In genomic region chr22:19772422-19772672, GRCh38 we compare ENCODE assay signal across 26 cellular contexts. TPM values are rescaled to one million over a fixed set of nuclear protein-coding genes. Genes with fewer than 3 reads are reported as not detected.
"Had no signal": no experiment of that assay in that cellular context is flagged by ENCODE, and none has a peak within 500 bp of the region (broad histone marks: within the 10 kb centered on the region; RNA-seq: fewer than 3 reads in every experiment).

No MANE protein-coding gene starts in this region.

- H3K27ac Mint-ChIP-seq: activated CD8-positive, alpha-beta T cell treated with anti-CD3 and anti-CD28 coated beads, Interleukin-2, amount 10 ng/mL, durations not matched to agents 7 days and 5 days; activated naive CD4-positive, alpha-beta T cell treated with anti-CD3 and anti-CD28 coated beads, Interleukin-2, amount 50 U/mL, for 24 hours; T-helper 17 cell had no signal

- H3K27ac ChIP-seq: SJSA1 had no signal

- H3K9me3 ChIP-seq: breast epithelium, SJSA1 had no signal

- ATAC-seq: activated CD8-positive, alpha-beta T cell treated with anti-CD3 and anti-CD28 coated beads, Interleukin-2, amount 10 ng/mL, durations not matched to agents 7 days and 5 days; Panc1; T-helper 17 cell had no signal

- H3K36me3 Mint-ChIP-seq: activated naive CD4-positive, alpha-beta T cell treated with anti-CD3 and anti-CD28 coated beads, Interleukin-2, amount 50 U/mL, for 24 hours had no signal

- H3K36me3 ChIP-seq: breast epithelium, SJSA1 had no signal

- H3K4me3 ChIP-seq: breast epithelium, SJSA1 had no signal

- H3K27me3 ChIP-seq: SJSA1 had no signal

- H3K9me3 Mint-ChIP-seq: activated naive CD4-positive, alpha-beta T cell treated with anti-CD3 and anti-CD28 coated beads, Interleukin-2, amount 50 U/mL, for 24 hours had no signal

- H3K4me1 ChIP-seq: SJSA1 had no signal

- DNase-seq: activated CD4-positive, alpha-beta T cell treated with anti-CD3 and anti-CD28 coated beads for 4 hours; activated CD4-positive, alpha-beta T cell treated with anti-CD3 and anti-CD28 coated beads, Interleukin-2, amount 50 U/mL, for 4 hours; activated CD8-positive, alpha-beta memory T cell treated with anti-CD3 and anti-CD28 coated beads, Interleukin-2, amount 50 U/mL, for 48 hours; activated CD8-positive, alpha-beta T cell treated with anti-CD3 and anti-CD28 coated beads, Interleukin-2, amount 10 ng/mL, durations not matched to agents 7 days and 5 days; activated effector memory CD4-positive, alpha-beta T cell treated with Interleukin-2 at 50 U/mL for 16 hours; activated naive CD4-positive, alpha-beta T cell; activated T-cell treated with anti-CD3 and anti-CD28 coated beads, Interleukin-2, amount 50 U/mL, for 1 hour; caudate nucleus; KG1; NCI-H1092; NCI-H1417; NCI-H2029; NCI-H2107; NCI-H2171 treated with DMSO at 0.1 percent for 48 hours; NCI-H226; NCI-H510A; NCI-H82; RPMI8226; SHP77; T-helper 17 cell; T-helper 9 cell had no signal

- H3K4me3 Mint-ChIP-seq: activated CD8-positive, alpha-beta T cell treated with anti-CD3 and anti-CD28 coated beads, Interleukin-2, amount 10 ng/mL, durations not matched to agents 7 days and 5 days; activated naive CD4-positive, alpha-beta T cell treated with anti-CD3 and anti-CD28 coated beads, Interleukin-2, amount 50 U/mL, for 24 hours; T-helper 17 cell had no signal

RNA-seq across cellular contexts. Expression of gene TBX1, which starts 11.8 kb away (rescaled TPM):
- total RNA-seq: MCF 10A, T-helper 17 cell had no signal

RNA-seq across cellular contexts. Expression of gene GP1BB, which starts 49.0 kb away (rescaled TPM):
- total RNA-seq: activated CD8-positive, alpha-beta T cell treated with anti-CD3 and anti-CD28 coated beads, Interleukin-2, amount 10 ng/mL, durations not matched to agents 7 days and 5 days had no signal
